Comparison of ENCODE assay signal across 15 cellular contexts in the genomic region with DNA sequence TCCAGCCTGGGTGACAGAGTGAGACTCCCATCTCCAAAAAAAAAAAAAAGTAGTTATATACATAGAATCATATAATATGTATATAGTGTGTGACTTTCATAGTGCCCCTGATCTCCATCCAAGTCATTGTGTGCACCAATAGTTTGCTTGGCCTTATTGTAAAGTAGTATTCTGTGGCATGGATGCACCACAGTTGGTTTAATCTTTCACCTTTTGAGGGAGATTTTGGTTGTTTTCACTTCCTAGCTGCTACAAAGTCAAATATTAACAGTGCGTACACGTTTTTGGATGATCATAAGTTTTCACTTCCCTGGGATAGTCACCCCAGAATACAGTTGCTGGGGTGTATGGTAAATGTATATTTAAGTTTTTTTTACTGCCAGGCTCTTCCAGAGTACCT.
DNase-seq lines count a peak whose midpoint lies in the region; ATAC-seq, FAIRE-seq and TF ChIP-seq lines count a peak whose summit lies in the region.
"Had no signal": no experiment of that assay in that cellular context is flagged by ENCODE, and none has a peak within 500 bp of the region (broad histone marks: within the 10 kb centered on the region; RNA-seq: fewer than 3 reads in every experiment).

No MANE protein-coding gene starts in this region.

- no peak for TF ChIP-seq CTCF in breast epithelium (IDR thresholded peaks at IDR 0.05)

- no peaks in the 10 kb centered on the region for H3K27me3 ChIP-seq in breast epithelium

- no peaks in the 10 kb centered on the region for H3K36me3 ChIP-seq in breast epithelium

- no peak overlapping the region for H3K27ac ChIP-seq in breast epithelium

- TF ChIP-seq POLR2A in breast epithelium (IDR thresholded peaks at IDR 0.05): no peak

- H3K4me3 ChIP-seq in breast epithelium: no peak overlapping the region

- intact Hi-C loops in breast epithelium (cut with DNase I; ENCODE audit: low total_unique reads): no loop called here

- H3K4me1 ChIP-seq in breast epithelium: no peaks in the 10 kb centered on the region

- DNase-seq in GM18507 (ENCODE audit: extremely low spot score, insufficient read length, low read depth): peak; percentile 15
- DNase-seq in nucleus accumbens (lab: John Stamatoyannopoulos, UW): no peak
- DNase-seq in NCI-H2171 (lab: John Stamatoyannopoulos, UW): no peak
- no peak for DNase-seq in breast epithelium (ENCODE audit: low spot score in 2 of 2)
- DNase-seq in anterior cingulate cortex (lab: John Stamatoyannopoulos, UW): no peak
- DNase-seq: activated CD4-positive, CD25-positive, alpha-beta regulatory T cell treated with anti-CD3 and anti-CD28 coated beads, Interleukin-2, amount 50 U/mL, for 72 hours; CD4-positive, alpha-beta T cell; erythroblast; mesenchymal stem cell; retina; SHP77 treated with DMSO at 0.1 percent for 48 hours had no signal

- peak; percentile 85 for ATAC-seq in GM19452 (IDR thresholded peaks at IDR 0.05; ENCODE audit: unreplicated experiment)
- peak; percentile 70 for ATAC-seq in HG02588 (IDR thresholded peaks at IDR 0.05; ENCODE audit: unreplicated experiment)
- ATAC-seq in HG03175 (IDR thresholded peaks at IDR 0.05; ENCODE audit: unreplicated experiment): peak; percentile 66

- FAIRE-seq in GM18507 (lab: Jason Lieb, UNC): peak; percentile 74
- FAIRE-seq: H1 had no signal

- H3K9me3 ChIP-seq in breast epithelium: no peaks in the 10 kb centered on the region
